In genomic region chr3:194690501-194691372, GRCh38 we compare ENCODE assay signal across 12 cellular contexts. TPM values are rescaled to one million over a fixed set of nuclear protein-coding genes. Genes with fewer than 3 reads are reported as not detected.
DNase-seq lines count a peak whose midpoint lies in the region; ATAC-seq and TF ChIP-seq lines count a peak whose summit lies in the region.
"Had no signal": no experiment of that assay in that cellular context is flagged by ENCODE, and none has a peak within 500 bp of the region (broad histone marks: within the 10 kb centered on the region; RNA-seq: fewer than 3 reads in every experiment).

No MANE protein-coding gene starts in this region.

- H2AFZ ChIP-seq in OCI-LY3 (ENCODE audit: low read depth, low read length) = no peak overlapping the region

- no peak overlapping the region for H3K9ac ChIP-seq in OCI-LY3 (ENCODE audit: low read length)

- H3K4me3 Mint-ChIP-seq in natural killer cell = peak overlapping the region; percentile 38
- no peak overlapping the region for H3K4me3 Mint-ChIP-seq in natural killer cell treated with Interleukin-12 subunit alpha and Interleukin-12 subunit beta and Interleukin-15 and Interleukin-18, amount 100 ng/mL, for 72 hours
- peak overlapping the region; percentile 24 to 48 (median 37) for H3K4me3 Mint-ChIP-seq in immature natural killer cell
- H3K4me3 Mint-ChIP-seq: T-helper 2 cell treated with Interferon-gamma antibody and Interleukin-4, amounts not matched to agents 5 μg/mL and 100 μg/mL, for 36 hours had no signal

- H3K27me3 Mint-ChIP-seq in natural killer cell (ENCODE audit: low read depth in 2 of 2) (no peaks in the 10 kb centered on the region), immature natural killer cell (ENCODE audit: low read depth in 3 of 3) (peaks cover 4 to 18% (median 13%) of the 10 kb centered on the region in 3 donors)
- no peaks in the 10 kb centered on the region for H3K27me3 Mint-ChIP-seq in natural killer cell treated with Interleukin-12 subunit alpha and Interleukin-12 subunit beta and Interleukin-15 and Interleukin-18, amount 100 ng/mL, for 72 hours

- H3K36me3 Mint-ChIP-seq in natural killer cell = no peaks in the 10 kb centered on the region
- H3K36me3 Mint-ChIP-seq in natural killer cell treated with Interleukin-12 subunit alpha and Interleukin-12 subunit beta and Interleukin-15 and Interleukin-18, amount 100 ng/mL, for 72 hours = no peaks in the 10 kb centered on the region
- peaks cover 0 to 5% (median 4%) of the 10 kb centered on the region in 3 donors for H3K36me3 Mint-ChIP-seq in immature natural killer cell

- peak overlapping the region; percentile 36 for H3K4me2 ChIP-seq in OCI-LY3 (ENCODE audit: low read length)

- no peaks in the 10 kb centered on the region for H4K20me1 ChIP-seq in OCI-LY3 (ENCODE audit: insufficient read depth, low read length)

- no peaks in the 10 kb centered on the region for H3K79me2 ChIP-seq in OCI-LY3 (ENCODE audit: low read length)

- no peaks in the 10 kb centered on the region for H3K9me3 ChIP-seq in OCI-LY3 (ENCODE audit: insufficient read depth, low read length)

- H3K4me1 Mint-ChIP-seq in natural killer cell = peaks cover 58 to 67% of the 10 kb centered on the region in 2 donors
- peaks cover 28 to 49% of the 10 kb centered on the region in 2 donors for H3K4me1 Mint-ChIP-seq in natural killer cell treated with Interleukin-12 subunit alpha and Interleukin-12 subunit beta and Interleukin-15 and Interleukin-18, amount 100 ng/mL, for 72 hours (ENCODE audit: low read depth in 2 of 2)
- H3K4me1 Mint-ChIP-seq in immature natural killer cell = peaks cover 56 to 60% of the 10 kb centered on the region in 2 donors

- H3K9me3 Mint-ChIP-seq in natural killer cell = no peaks in the 10 kb centered on the region
- no peaks in the 10 kb centered on the region for H3K9me3 Mint-ChIP-seq in natural killer cell treated with Interleukin-12 subunit alpha and Interleukin-12 subunit beta and Interleukin-15 and Interleukin-18, amount 100 ng/mL, for 72 hours
- no peaks in the 10 kb centered on the region for H3K9me3 Mint-ChIP-seq in immature natural killer cell
- H3K9me3 Mint-ChIP-seq: T-helper 2 cell treated with Interferon-gamma antibody and Interleukin-4, amounts not matched to agents 5 μg/mL and 100 μg/mL, for 36 hours had no signal

- intact Hi-C loops in natural killer cell (cut with micrococcal nuclease) = no loop called here

- H3K27ac Mint-ChIP-seq in natural killer cell (peak overlapping the region; percentile 89 to 98), immature natural killer cell (peak overlapping the region; percentile 78 to 92 (median 87))
- peak overlapping the region in 1 of 2 donors; percentile 94 for H3K27ac Mint-ChIP-seq in natural killer cell treated with Interleukin-12 subunit alpha and Interleukin-12 subunit beta and Interleukin-15 and Interleukin-18, amount 100 ng/mL, for 72 hours
- H3K27ac Mint-ChIP-seq: progenitor cell of endocrine pancreas; T-helper 2 cell treated with Interferon-gamma antibody and Interleukin-4, amounts not matched to agents 5 μg/mL and 100 μg/mL, for 36 hours had no signal

- DNase-seq in natural killer cell (no peak), immature natural killer cell (no peak), NCI-H187 treated with DMSO at 0.1 percent for 48 hours (lab: John Stamatoyannopoulos, UW) (no peak)
- no peak for DNase-seq in natural killer cell treated with Interleukin-12 subunit alpha and Interleukin-12 subunit beta and Interleukin-15 and Interleukin-18, amount 100 ng/mL, for 72 hours (ENCODE audit: low spot score)
- DNase-seq in activated CD4-positive, alpha-beta T cell treated with anti-CD3 and anti-CD28 coated beads, Interleukin-2, amount 50 U/mL, for 1 hour = no peak
- DNase-seq: C1 segment of cervical spinal cord, NCI-H2081 had no signal

- H3K4me3 ChIP-seq in OCI-LY3 (ENCODE audit: low read length) = no peak overlapping the region

- ATAC-seq in natural killer cell (no peak), HG03354 (IDR thresholded peaks at IDR 0.05; ENCODE audit: poor library complexity, severe bottlenecking, unreplicated experiment) (no peak), HG02798 (IDR thresholded peaks at IDR 0.05; ENCODE audit: poor library complexity, unreplicated experiment) (no peak)
- no peak for ATAC-seq in natural killer cell treated with Interleukin-12 subunit alpha and Interleukin-12 subunit beta and Interleukin-15 and Interleukin-18, amount 100 ng/mL, for 72 hours

- no peaks in the 10 kb centered on the region for H3K36me3 ChIP-seq in OCI-LY3 (replicated peaks; ENCODE audit: low read depth, low read length)

- no peaks in the 10 kb centered on the region for H3K27me3 ChIP-seq in OCI-LY3 (ENCODE audit: low read depth, low read length)

- TF ChIP-seq CTCF in natural killer cell (IDR thresholded peaks at IDR 0.05) (no peak), OCI-LY3 (IDR thresholded peaks at IDR 0.05; ENCODE audit: low read depth, low read length) (no peak)

- H3K27ac ChIP-seq in OCI-LY3 (ENCODE audit: low read length) = peak overlapping the region; percentile 64; the same call in 1 of the 2 replicates

- H3K4me1 ChIP-seq in OCI-LY3 (ENCODE audit: low read length) = peaks cover 42% of the 10 kb centered on the region

RNA-seq across cellular contexts. Expression of gene FAM43A, which starts 5.1 kb away (rescaled TPM):
- total RNA-seq in natural killer cell = 10 to 100 TPM; 13.2 to 35.2 (median 21.6) TPM
- total RNA-seq in natural killer cell treated with Interleukin-12 subunit alpha and Interleukin-12 subunit beta and Interleukin-15 and Interleukin-18, amount 100 ng/mL, for 72 hours = 10 to 100 TPM; 11.6 to 50.2 TPM
- 10 to 100 TPM; 15.7 to 58.9 (median 28.5) TPM for polyA plus RNA-seq in immature natural killer cell

RNA-seq across cellular contexts. Expression of gene LSG1, which starts 18.7 kb away (rescaled TPM):
- total RNA-seq in natural killer cell = 10 to 100 TPM; 56.4 to 67.6 (median 64.9) TPM
- total RNA-seq in natural killer cell treated with Interleukin-12 subunit alpha and Interleukin-12 subunit beta and Interleukin-15 and Interleukin-18, amount 100 ng/mL, for 72 hours = 10 to 100 TPM; 38.7 to 63.3 TPM
- polyA plus RNA-seq in immature natural killer cell = 10 to 100 TPM in 2 of 3 donors, 1 to 10 TPM in 1; 3.3 to 30.7 (median 11.1) TPM

RNA-seq across cellular contexts. Expression of gene TMEM44, which starts 57.5 kb away (rescaled TPM):
- 1 to 10 TPM; 2.1 to 3.0 (median 2.8) TPM for total RNA-seq in natural killer cell
- total RNA-seq in natural killer cell treated with Interleukin-12 subunit alpha and Interleukin-12 subunit beta and Interleukin-15 and Interleukin-18, amount 100 ng/mL, for 72 hours = 1 to 10 TPM; 4.7 to 8.5 TPM
- polyA plus RNA-seq in immature natural killer cell = 1 to 10 TPM in 2 of 3 donors, not detected in 1; 1.4 TPM
